21 cellular contexts compared by ENCODE assay signal in genomic region chr2:236577481-236578410, GRCh38. TPM values are rescaled to one million over a fixed set of nuclear protein-coding genes. Genes with fewer than 3 reads are reported as not detected.
DNase-seq lines count a peak whose midpoint lies in the region; ATAC-seq and TF ChIP-seq lines count a peak whose summit lies in the region.
"Had no signal": no experiment of that assay in that cellular context is flagged by ENCODE, and none has a peak within 500 bp of the region (broad histone marks: within the 10 kb centered on the region; RNA-seq: fewer than 3 reads in every experiment).

No MANE protein-coding gene starts in this region.

- peaks cover 11% of the 10 kb centered on the region for H3K4me1 ChIP-seq in lower lobe of right lung
- peaks cover 0 to 56% (median 19%) of the 10 kb centered on the region in 4 donors for H3K4me1 ChIP-seq in sigmoid colon
- H3K4me1 ChIP-seq: foreskin keratinocyte had no signal

- no peaks in the 10 kb centered on the region for H3K27me3 ChIP-seq in lower lobe of right lung (ENCODE audit: low read depth)
- no peaks in the 10 kb centered on the region for H3K27me3 ChIP-seq in sigmoid colon
- H3K27me3 ChIP-seq: foreskin keratinocyte, spleen had no signal

- H3K27ac ChIP-seq in coronary artery (peak overlapping the region; percentile 40 to 65), lower lobe of right lung (no peak overlapping the region), sigmoid colon (peak overlapping the region; percentile 45 to 93 (median 53))
- H3K27ac ChIP-seq: foreskin keratinocyte had no signal

- DNase-seq in Ammon's horn (ENCODE audit: low spot score) = peak; percentile 51
- peak; percentile 72 for DNase-seq in coronary artery (ENCODE audit: low spot score)
- DNase-seq in lower lobe of right lung = no peak
- peak; percentile 65 for DNase-seq in sigmoid colon
- DNase-seq in islet precursor cell = no peak
- DNase-seq in NCI-H345 treated with DMSO at 0.1 percent for 48 hours (lab: John Stamatoyannopoulos, UW; ENCODE audit: unreplicated experiment) = no peak
- DNase-seq in NCI-H82 (lab: John Stamatoyannopoulos, UW) = no peak
- DNase-seq: activated CD4-positive, alpha-beta T cell treated with anti-CD3 and anti-CD28 coated beads for 48 hours; activated CD8-positive, alpha-beta memory T cell treated with anti-CD3 and anti-CD28 coated beads, Interleukin-2, amount 50 U/mL, for 48 hours; activated naive CD4-positive, alpha-beta T cell treated with anti-CD3 and anti-CD28 coated beads for 36 hours; effector memory CD4-positive, alpha-beta T cell; foreskin keratinocyte; HCEC 1CT; MM.1S; NCI-H187 treated with DMSO at 0.1 percent for 48 hours; NCI-H524 treated with DMSO at 0.1 percent for 48 hours; OCI-M1; spleen; T1000 had no signal

- H3K4me3 ChIP-seq in coronary artery (no peak overlapping the region), lower lobe of right lung (no peak overlapping the region), sigmoid colon (no peak overlapping the region)

- WGBS in sigmoid colon, 2 donors = 78 to 86% methylated on average over 22 of the region's 22 CpGs

- peaks cover 13% of the 10 kb centered on the region for H3K36me3 ChIP-seq in lower lobe of right lung
- peaks cover 0 to 25% (median 11%) of the 10 kb centered on the region in 4 donors for H3K36me3 ChIP-seq in sigmoid colon

- H3K9me3 ChIP-seq in lower lobe of right lung = no peaks in the 10 kb centered on the region
- H3K9me3 ChIP-seq in sigmoid colon = no peaks in the 10 kb centered on the region
- H3K9me3 ChIP-seq: spleen had no signal

- TF ChIP-seq EP300 in sigmoid colon (IDR thresholded peaks at IDR 0.05) = peak in 1 of 4 donors; percentile 3

- ATAC-seq in lower lobe of right lung (peak; percentile 34 to 48), HG02798 (IDR thresholded peaks at IDR 0.05; ENCODE audit: poor library complexity, unreplicated experiment) (no peak)
- ATAC-seq: foreskin keratinocyte had no signal

- no peak for TF ChIP-seq POLR2A in sigmoid colon (IDR thresholded peaks at IDR 0.05)

- intact Hi-C loops in lower lobe of right lung (cut with DNase I) = no loop called here
- intact Hi-C loops in sigmoid colon (cut with DNase I) = no loop called here

- TF ChIP-seq CTCF in coronary artery (IDR thresholded peaks at IDR 0.05) = no peak
- TF ChIP-seq CTCF in lower lobe of right lung (IDR thresholded peaks at IDR 0.05) = no peak
- no peak for TF ChIP-seq CTCF in sigmoid colon (IDR thresholded peaks at IDR 0.05)

RNA-seq across cellular contexts. Expression of gene ACKR3, which starts 8.1 kb away (rescaled TPM):
- total RNA-seq in lower lobe of right lung (12.6 TPM), sigmoid colon (10 to 100 TPM; 17.0 to 39.1 (median 21.6) TPM)
- 10 to 100 TPM in 1 of 3 donors, 1 to 10 TPM in 2; 1.6 to 11.4 (median 9.8) TPM for polyA plus RNA-seq in sigmoid colon
- total RNA-seq: SK-MEL-5 had no signal

Comparison
In these comparisons a context has a peak if more than half of its experiments do, and no peak if none do; other contexts are left out.
1. DNase-seq: peak in Ammon's horn (single experiment), coronary artery (single experiment) and sigmoid colon (single experiment); none in lower lobe of right lung (single experiment), islet precursor cell (single experiment), NCI-H345 treated with DMSO at 0.1 percent for 48 hours (single experiment) and NCI-H82 (single experiment).